23 cellular contexts compared by ENCODE assay signal in genomic region chr6:13468839-13469238, GRCh38.
"Had no signal": no experiment of that assay in that cellular context is flagged by ENCODE, and none has a peak within 500 bp of the region (broad histone marks: within the 10 kb centered on the region; RNA-seq: fewer than 3 reads in every experiment).

No MANE protein-coding gene starts in this region.

- H3K9me3 Mint-ChIP-seq: activated CD4-positive, alpha-beta memory T cell treated with anti-CD3 and anti-CD28 coated beads, Interleukin-2, amount 10 ng/mL, durations not matched to agents 7 days and 5 days; activated CD4-positive, alpha-beta T cell treated with anti-CD3 and anti-CD28 coated beads, Interleukin-2, amount 10 ng/mL, durations not matched to agents 24 days and 14 days; activated naive CD8-positive, alpha-beta T cell treated with anti-CD3 and anti-CD28 coated beads, Interleukin-2, amount 50 U/mL, for 24 hours; activated T-helper 1 cell treated with anti-CD3 and anti-CD28 coated beads, Interleukin-12 subunit alpha, Interleukin-12 subunit beta, Interleukin-2, Interleukin-4 antibody, amounts not matched to agents 30 ng/mL and 10 ng/mL and 1 ng/mL, durations not matched to agents 14 hours and 24 hours and 36 hours; memory B cell; neural crest cell had no signal

- H3K27me3 ChIP-seq: body of pancreas, cardiac muscle cell, esophagus squamous epithelium, gastrocnemius medialis, sigmoid colon, tibial artery had no signal

- H3K27ac Mint-ChIP-seq: activated CD4-positive, alpha-beta memory T cell treated with anti-CD3 and anti-CD28 coated beads, Interleukin-2, amount 10 ng/mL, durations not matched to agents 7 days and 5 days; activated CD4-positive, alpha-beta T cell treated with anti-CD3 and anti-CD28 coated beads, Interleukin-2, amount 10 ng/mL, durations not matched to agents 24 days and 14 days; activated T-helper 1 cell treated with anti-CD3 and anti-CD28 coated beads, Interleukin-12 subunit alpha, Interleukin-12 subunit beta, Interleukin-2, Interleukin-4 antibody, amounts not matched to agents 30 ng/mL and 10 ng/mL and 1 ng/mL, durations not matched to agents 14 hours and 24 hours and 36 hours; memory B cell; T-helper 17 cell had no signal

- H3K4me3 Mint-ChIP-seq: activated CD4-positive, alpha-beta memory T cell treated with anti-CD3 and anti-CD28 coated beads, Interleukin-2, amount 10 ng/mL, durations not matched to agents 7 days and 5 days; activated CD4-positive, alpha-beta T cell treated with anti-CD3 and anti-CD28 coated beads, Interleukin-2, amount 10 ng/mL, durations not matched to agents 24 days and 14 days; activated naive CD8-positive, alpha-beta T cell treated with anti-CD3 and anti-CD28 coated beads, Interleukin-2, amount 50 U/mL, for 24 hours; activated T-helper 1 cell treated with anti-CD3 and anti-CD28 coated beads, Interleukin-12 subunit alpha, Interleukin-12 subunit beta, Interleukin-2, Interleukin-4 antibody, amounts not matched to agents 30 ng/mL and 10 ng/mL and 1 ng/mL, durations not matched to agents 14 hours and 24 hours and 36 hours; memory B cell; neural crest cell; T-helper 17 cell had no signal

- H3K36me3 ChIP-seq: cardiac muscle cell, gastrocnemius medialis had no signal

- H3K27me3 Mint-ChIP-seq: activated CD4-positive, alpha-beta memory T cell treated with anti-CD3 and anti-CD28 coated beads, Interleukin-2, amount 10 ng/mL, durations not matched to agents 7 days and 5 days; activated CD4-positive, alpha-beta T cell treated with anti-CD3 and anti-CD28 coated beads, Interleukin-2, amount 10 ng/mL, durations not matched to agents 24 days and 14 days; activated naive CD8-positive, alpha-beta T cell treated with anti-CD3 and anti-CD28 coated beads, Interleukin-2, amount 50 U/mL, for 24 hours; memory B cell had no signal

- H3K27ac ChIP-seq: body of pancreas, cardiac muscle cell, esophagus squamous epithelium, gastrocnemius medialis, sigmoid colon, SK-N-MC, tibial artery had no signal

- DNase-seq: activated CD4-positive, alpha-beta memory T cell treated with anti-CD3 and anti-CD28 coated beads, Interleukin-2, amount 10 ng/mL, durations not matched to agents 7 days and 5 days; activated CD4-positive, alpha-beta T cell treated with anti-CD3 and anti-CD28 coated beads, Interleukin-2, amount 10 ng/mL, durations not matched to agents 24 days and 14 days; activated gamma-delta T cell; activated naive CD4-positive, alpha-beta T cell treated with anti-CD3 and anti-CD28 coated beads, Interleukin-2, amount 50 U/mL, for 16 hours; activated naive CD8-positive, alpha-beta T cell treated with anti-CD3 and anti-CD28 coated beads, Interleukin-2, amount 50 U/mL, for 24 hours; anterior cingulate cortex; body of pancreas; dermis blood vessel endothelial cell; effector memory CD4-positive, alpha-beta T cell; esophagus squamous epithelium; gastrocnemius medialis; posterior cingulate gyrus; sigmoid colon; stimulated activated CD4-positive, alpha-beta T cell treated with anti-CD3 and anti-CD28 coated beads, Interleukin-2, amount 100 ng/mL, for 48 hours; stimulated activated naive CD8-positive, alpha-beta T cell treated with anti-CD3 and anti-CD28 coated beads, Interleukin-15, Interleukin-2, amounts not matched to agents 100 U/mL and 50 U/mL, for 24 hours; SW 1271; T-helper 17 cell; tibial artery had no signal

- H3K4me3 ChIP-seq: body of pancreas, cardiac muscle cell, esophagus squamous epithelium, gastrocnemius medialis, sigmoid colon, SK-N-MC, tibial artery had no signal

- H3K9me3 ChIP-seq: body of pancreas, esophagus squamous epithelium, gastrocnemius medialis, sigmoid colon, tibial artery had no signal

- ATAC-seq: body of pancreas; gastrocnemius medialis; stimulated activated naive CD8-positive, alpha-beta T cell treated with anti-CD3 and anti-CD28 coated beads, Interleukin-15, Interleukin-2, amounts not matched to agents 100 U/mL and 50 U/mL, for 24 hours; T-helper 17 cell had no signal
